Comparison of ENCODE assay signal across 11 cellular contexts in genomic region chr5:137621861-137622823, GRCh38.
DNase-seq lines count a peak whose midpoint lies in the region; ATAC-seq and TF ChIP-seq lines count a peak whose summit lies in the region.
"Had no signal": no experiment of that assay in that cellular context is flagged by ENCODE, and none has a peak within 500 bp of the region (broad histone marks: within the 10 kb centered on the region; RNA-seq: fewer than 3 reads in every experiment).

No MANE protein-coding gene starts in this region.

- no peaks in the 10 kb centered on the region for H4K20me1 ChIP-seq in hepatocyte (ENCODE audit: insufficient read depth, poor library complexity, severe bottlenecking)

- H3K27ac ChIP-seq in coronary artery = peak overlapping the region; percentile 86 to 92
- peak overlapping the region; percentile 80 to 99 for H3K27ac ChIP-seq in aorta (ENCODE audit: low read depth in 1 of 2, low read length in 2 of 2)
- no peak overlapping the region for H3K27ac ChIP-seq in hepatocyte

- no peaks in the 10 kb centered on the region for H3K79me2 ChIP-seq in hepatocyte

- H3K9me2 ChIP-seq in hepatocyte (replicated peaks; ENCODE audit: insufficient read depth) = no peaks in the 10 kb centered on the region

- H3K4me3 Mint-ChIP-seq in activated CD8-positive, alpha-beta memory T cell treated with anti-CD3 and anti-CD28 coated beads, Interleukin-2, amount 10 ng/mL, durations not matched to agents 7 days and 5 days = no peak overlapping the region
- H3K4me3 Mint-ChIP-seq: activated CD8-positive, alpha-beta T cell treated with anti-CD3 and anti-CD28 coated beads for 36 hours had no signal

- no peaks in the 10 kb centered on the region for H3K36me3 Mint-ChIP-seq in activated CD8-positive, alpha-beta memory T cell treated with anti-CD3 and anti-CD28 coated beads, Interleukin-2, amount 10 ng/mL, durations not matched to agents 7 days and 5 days

- no peak overlapping the region for H3K27ac Mint-ChIP-seq in activated CD8-positive, alpha-beta memory T cell treated with anti-CD3 and anti-CD28 coated beads, Interleukin-2, amount 10 ng/mL, durations not matched to agents 7 days and 5 days
- H3K27ac Mint-ChIP-seq: activated CD8-positive, alpha-beta T cell treated with anti-CD3 and anti-CD28 coated beads for 36 hours; progenitor cell of endocrine pancreas had no signal

- 10 to 18% methylated on average over 10 of the region's 10 CpGs for WGBS in aorta, 2 donors
- 94% methylated on average over 10 of the region's 10 CpGs for WGBS in hepatocyte (ENCODE audit: low lambda C conversion rate, missing lambda C conversion rate)

- H3K4me2 ChIP-seq in hepatocyte = no peak overlapping the region

- H3K4me3 ChIP-seq in coronary artery = peak overlapping the region; percentile 38
- H3K4me3 ChIP-seq in aorta (ENCODE audit: low read length in 2 of 2) = no peak overlapping the region
- H3K4me3 ChIP-seq in hepatocyte = no peak overlapping the region

- no peaks in the 10 kb centered on the region for H3K9me3 Mint-ChIP-seq in activated CD8-positive, alpha-beta memory T cell treated with anti-CD3 and anti-CD28 coated beads, Interleukin-2, amount 10 ng/mL, durations not matched to agents 7 days and 5 days (ENCODE audit: low read depth)
- H3K9me3 Mint-ChIP-seq: activated CD8-positive, alpha-beta T cell treated with anti-CD3 and anti-CD28 coated beads for 36 hours had no signal

- H3K4me1 ChIP-seq in aorta (ENCODE audit: control insufficient read depth in 1 of 2, insufficient read depth in 2 of 2, low read length in 2 of 2) (peaks cover 5 to 15% of the 10 kb centered on the region in 2 donors), hepatocyte (ENCODE audit: insufficient read depth) (no peaks in the 10 kb centered on the region)

- H3K27me3 ChIP-seq in aorta (ENCODE audit: control insufficient read depth in 1 of 2, insufficient read depth in 2 of 2, low read length in 1 of 2) (no peaks in the 10 kb centered on the region), hepatocyte (no peaks in the 10 kb centered on the region)

- DNase-seq in activated CD8-positive, alpha-beta memory T cell treated with anti-CD3 and anti-CD28 coated beads, Interleukin-2, amount 10 ng/mL, durations not matched to agents 7 days and 5 days = peak; percentile 19
- no peak for DNase-seq in activated CD8-positive, alpha-beta memory T cell treated with anti-CD3 and anti-CD28 coated beads, Interleukin-2, amount 50 U/mL, for 48 hours
- DNase-seq in coronary artery (ENCODE audit: low spot score) (peak; percentile 92), left lobe of liver (ENCODE audit: low spot score) (no peak), aorta (peak; percentile 86 to 91), SKM-1 treated with dmso at 0.1 percent for 144 hours (lab: John Stamatoyannopoulos, UW; ENCODE audit: unreplicated experiment) (no peak), hepatocyte (ENCODE audit: low spot score) (no peak)
- DNase-seq: activated CD8-positive, alpha-beta T cell treated with anti-CD3 and anti-CD28 coated beads for 36 hours; NCI-H1105 had no signal

- TF ChIP-seq CTCF in coronary artery (IDR thresholded peaks at IDR 0.05) (no peak), hepatocyte (IDR thresholded peaks at IDR 0.05; ENCODE audit: poor library complexity) (no peak)

- H3K9me3 ChIP-seq in aorta (ENCODE audit: control insufficient read depth, low read length) (no peaks in the 10 kb centered on the region), hepatocyte (ENCODE audit: low read depth) (no peaks in the 10 kb centered on the region)

- H3K27me3 Mint-ChIP-seq in activated CD8-positive, alpha-beta memory T cell treated with anti-CD3 and anti-CD28 coated beads, Interleukin-2, amount 10 ng/mL, durations not matched to agents 7 days and 5 days = no peaks in the 10 kb centered on the region
- H3K27me3 Mint-ChIP-seq: activated CD8-positive, alpha-beta T cell treated with anti-CD3 and anti-CD28 coated beads for 36 hours; progenitor cell of endocrine pancreas had no signal

- intact Hi-C loops in aorta (cut with DNase I) = loop anchor here in 1 of 2 donors (10.0 kb wide), 1 partner anchor 203 kb away; no protein-coding TSS in a partner anchor

- CTCF ChIA-PET in activated CD8-positive, alpha-beta memory T cell treated with anti-CD3 and anti-CD28 coated beads, Interleukin-2, amount 10 ng/mL, durations not matched to agents 7 days and 5 days (lab: Charles Lee) = interaction anchor here (1.1 to 2.4 kb wide), 2 partner anchors 38 kb away, joined by 3 to 6 read pairs; no protein-coding TSS in a partner anchor

- H3K4me1 Mint-ChIP-seq in activated CD8-positive, alpha-beta memory T cell treated with anti-CD3 and anti-CD28 coated beads, Interleukin-2, amount 10 ng/mL, durations not matched to agents 7 days and 5 days = no peaks in the 10 kb centered on the region

- no peak overlapping the region for H2AFZ ChIP-seq in hepatocyte

- H3K36me3 ChIP-seq in aorta (ENCODE audit: control insufficient read depth in 1 of 2, insufficient read depth in 2 of 2, low read length in 1 of 2) = no peaks in the 10 kb centered on the region
- H3K36me3 ChIP-seq in hepatocyte (replicated peaks; ENCODE audit: insufficient read depth, low read depth) = no peaks in the 10 kb centered on the region

- ATAC-seq in activated CD8-positive, alpha-beta memory T cell treated with anti-CD3 and anti-CD28 coated beads, Interleukin-2, amount 10 ng/mL, durations not matched to agents 7 days and 5 days = no peak
- ATAC-seq in left lobe of liver = peak; percentile 64
- peak; percentile 86 for ATAC-seq in aorta (ENCODE audit: low FRiP score)
- ATAC-seq in GM21723 (IDR thresholded peaks at IDR 0.05; ENCODE audit: unreplicated experiment) = no peak
- ATAC-seq: activated CD8-positive, alpha-beta T cell treated with anti-CD3 and anti-CD28 coated beads for 36 hours had no signal

Comparison
In these comparisons a context has a peak if more than half of its experiments do, and no peak if none do; other contexts are left out.
1. DNase-seq: peak in activated CD8-positive, alpha-beta memory T cell treated with anti-CD3 and anti-CD28 coated beads, Interleukin-2, amount 10 ng/mL, durations not matched to agents 7 days and 5 days (single experiment), coronary artery (single experiment) and aorta (2 of 2); none in activated CD8-positive, alpha-beta memory T cell treated with anti-CD3 and anti-CD28 coated beads, Interleukin-2, amount 50 U/mL, for 48 hours (single experiment), left lobe of liver (single experiment), SKM-1 treated with dmso at 0.1 percent for 144 hours (single experiment) and hepatocyte (single experiment).
2. ATAC-seq: peak in left lobe of liver (single experiment) and aorta (single experiment); none in activated CD8-positive, alpha-beta memory T cell treated with anti-CD3 and anti-CD28 coated beads, Interleukin-2, amount 10 ng/mL, durations not matched to agents 7 days and 5 days (single experiment) and GM21723 (single experiment).